1 cellular context compared by ENCODE assay signal in genomic region chr17:19284005-19284959, GRCh38.
TF ChIP-seq lines count a peak whose summit lies in the region.

No MANE protein-coding gene starts in this region.

TF ChIP-seq in HCT116, 20 proteins besides CTCF, POLR2A, EP300 and RAD21 (continued from another document):
- TF ChIP-seq ZBTB33 (IDR thresholded peaks at IDR 0.05; ENCODE audit: extremely low read depth, insufficient replicate concordance, low read length), result no peak
- no peak for TF ChIP-seq ZFX (IDR thresholded peaks at IDR 0.05)
- TF ChIP-seq ELF1 (IDR thresholded peaks at IDR 0.05; ENCODE audit: borderline replicate concordance, low read depth), result no peak
- TF ChIP-seq JUND (IDR thresholded peaks at IDR 0.05), result no peak
- TF ChIP-seq TCF7L2 (IDR thresholded peaks at IDR 0.05; ENCODE audit: borderline replicate concordance, extremely low read depth, insufficient read depth, insufficient read length), result no peak
- TF ChIP-seq ATF3 (IDR thresholded peaks at IDR 0.05), result no peak
- no peak for TF ChIP-seq MAX (IDR thresholded peaks at IDR 0.05)
TF ChIP-seq in HCT116: peak in this region for 0.
